Comparison of ENCODE assay signal across 9 cellular contexts in the genomic region with DNA sequence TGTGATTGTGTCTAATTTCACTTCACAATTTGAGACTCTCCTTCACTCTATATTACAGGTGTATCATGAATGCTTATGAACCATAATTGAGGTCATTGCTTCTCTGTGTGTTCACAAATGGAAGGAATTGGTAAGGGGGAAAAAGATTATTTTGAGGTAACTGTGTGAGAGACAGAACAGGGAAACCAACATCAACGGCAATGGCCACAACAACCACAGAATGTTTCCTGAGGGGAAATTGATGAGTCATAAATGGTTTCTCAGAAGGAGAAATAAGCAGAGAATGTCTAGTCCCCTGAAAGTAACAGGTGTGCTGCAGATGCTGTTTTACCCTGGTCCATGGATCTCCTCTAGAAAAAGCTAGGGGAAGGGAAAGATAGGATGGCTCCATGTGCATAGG.
A peak's percentile ranks its signal among the peaks of the same experiment; 100 is the strongest.
DNase-seq lines count a peak whose midpoint lies in the region; ATAC-seq and TF ChIP-seq lines count a peak whose summit lies in the region.
"Had no signal": no experiment of that assay in that cellular context is flagged by ENCODE, and none has a peak within 500 bp of the region (broad histone marks: within the 10 kb centered on the region; RNA-seq: fewer than 3 reads in every experiment).

No MANE protein-coding gene starts in this region.

- no peak overlapping the region for H3K4me3 Mint-ChIP-seq in T-helper 17 cell

- no peak overlapping the region for H3K27ac ChIP-seq in BLaER1 treated with 17β-estradiol and CSF1 and Interleukin-3, amounts not matched to agents 10 nM and 100 nM

- ATAC-seq in GM19324 (IDR thresholded peaks at IDR 0.05; ENCODE audit: low FRiP score, unreplicated experiment) (peak; percentile 91), HG03039 (IDR thresholded peaks at IDR 0.05; ENCODE audit: unreplicated experiment) (peak; percentile 97), T-helper 17 cell (peak; percentile 35)

- peaks cover 6 to 22% (median 16%) of the 10 kb centered on the region in 10 experiments for H3K4me1 ChIP-seq in BLaER1 treated with 17β-estradiol and CSF1 and Interleukin-3, amounts not matched to agents 10 nM and 100 nM
- H3K4me1 ChIP-seq in BE2C = no peaks in the 10 kb centered on the region

- H3K4me2 ChIP-seq in BLaER1 treated with 17β-estradiol and CSF1 and Interleukin-3, amounts not matched to agents 10 nM and 100 nM = peak overlapping the region in 10 of 11 experiments; percentile 3 to 59 (median 32); a peak in 15 of 22 replicates

- no peaks in the 10 kb centered on the region for H3K36me3 ChIP-seq in BLaER1 treated with 17β-estradiol and CSF1 and Interleukin-3, amounts not matched to agents 10 nM and 100 nM
- H3K36me3 ChIP-seq in BE2C = no peaks in the 10 kb centered on the region

- peaks cover 0 to 20% (median 0%) of the 10 kb centered on the region in 11 experiments; a peak in 5 of 22 replicates for H4K20me1 ChIP-seq in BLaER1 treated with 17β-estradiol and CSF1 and Interleukin-3, amounts not matched to agents 10 nM and 100 nM

- H3K27ac Mint-ChIP-seq in T-helper 17 cell = no peak overlapping the region

- H3K9ac ChIP-seq in BLaER1 treated with 17β-estradiol and CSF1 and Interleukin-3, amounts not matched to agents 10 nM and 100 nM = no peak overlapping the region

- H3K4me3 ChIP-seq in BLaER1 treated with 17β-estradiol and CSF1 and Interleukin-3, amounts not matched to agents 10 nM and 100 nM = no peak overlapping the region
- no peak overlapping the region for H3K4me3 ChIP-seq in BE2C (ENCODE audit: low read depth, low read length)

- H3K9me3 ChIP-seq in BLaER1 treated with 17β-estradiol and CSF1 and Interleukin-3, amounts not matched to agents 10 nM and 100 nM (replicated peaks in 1 of 11) = peaks cover 0 to 8% (median 0%) of the 10 kb centered on the region in 11 experiments; a peak in 4 of 22 replicates
- no peaks in the 10 kb centered on the region for H3K9me3 ChIP-seq in T-helper 17 cell (ENCODE audit: control insufficient read depth, low read length, poor library complexity, severe bottlenecking)
- H3K9me3 ChIP-seq in BE2C = no peaks in the 10 kb centered on the region

- H3K27me3 Mint-ChIP-seq in T-helper 17 cell = peaks cover 31% of the 10 kb centered on the region

- no peak for TF ChIP-seq CTCF in BE2C (IDR thresholded peaks at IDR 0.05; ENCODE audit: low read depth, low read length)

- peaks cover 16% of the 10 kb centered on the region for H3K4me1 Mint-ChIP-seq in T-helper 17 cell

- H3K27me3 ChIP-seq in BLaER1 treated with 17β-estradiol and CSF1 and Interleukin-3, amounts not matched to agents 10 nM and 100 nM = peaks cover 29 to 100% (median 70%) of the 10 kb centered on the region in 11 experiments
- no peaks in the 10 kb centered on the region for H3K27me3 ChIP-seq in BE2C

- DNase-seq in T-helper 17 cell (no peak), NCI-H2171 treated with DMSO at 0.1 percent for 48 hours (lab: John Stamatoyannopoulos, UW) (no peak), BE2C (no peak), LoVo (ENCODE audit: low spot score) (no peak), NCI-H2081 treated with DMSO at 0.1 percent for 48 hours (lab: John Stamatoyannopoulos, UW) (no peak)
- DNase-seq: DMS53 had no signal

- no peaks in the 10 kb centered on the region for H3K36me3 Mint-ChIP-seq in T-helper 17 cell (ENCODE audit: low read depth)

Comparison
In these comparisons a context has a peak if more than half of its experiments do, and no peak if none do; other contexts are left out.
1. ATAC-seq: peak in every context shown above with its lines; median percentile 97 in HG03039; 91 in GM19324; 35 in T-helper 17 cell.